In genomic region chr13:51731759-51732158, GRCh38 we compare ENCODE assay signal across 11 cellular contexts.
DNase-seq lines count a peak whose midpoint lies in the region; ATAC-seq, FAIRE-seq and TF ChIP-seq lines count a peak whose summit lies in the region.
"Had no signal": no experiment of that assay in that cellular context is flagged by ENCODE, and none has a peak within 500 bp of the region (broad histone marks: within the 10 kb centered on the region; RNA-seq: fewer than 3 reads in every experiment).

No MANE protein-coding gene starts in this region.

- peak; percentile 55 for TF ChIP-seq CTCF in AG04450 (IDR thresholded peaks at IDR 0.05; ENCODE audit: low read depth, low read length)
- TF ChIP-seq CTCF in mesothelial cell of epicardium (IDR thresholded peaks at IDR 0.05; ENCODE audit: unreplicated experiment): no peak

- CTCF ChIA-PET in AG04450 (lab: Charles Lee): interaction anchor here (0.6 to 2.7 kb wide), 6 partner anchors 11 to 287 kb away, joined by 3 to 9 read pairs (median 4); no protein-coding TSS in a partner anchor

- H3K36me3 Mint-ChIP-seq in mesothelial cell of epicardium: peaks cover 3% of the 10 kb centered on the region

- H3K4me3 Mint-ChIP-seq in mesothelial cell of epicardium: no peak overlapping the region

- H3K27ac Mint-ChIP-seq in mesothelial cell of epicardium: peak overlapping the region; percentile 36

- H3K27me3 Mint-ChIP-seq in mesothelial cell of epicardium (ENCODE audit: low read depth): no peaks in the 10 kb centered on the region

- H3K4me1 ChIP-seq in Karpas-422 (ENCODE audit: low read length): no peaks in the 10 kb centered on the region

- no peaks in the 10 kb centered on the region for H3K4me1 Mint-ChIP-seq in mesothelial cell of epicardium

- H3K36me3 ChIP-seq in Karpas-422 (ENCODE audit: insufficient read depth, low read length): no peaks in the 10 kb centered on the region

- POLR2A ChIA-PET in AG04450 (lab: Yijun Ruan, JAX): interaction anchor here (0.5 to 1.6 kb wide), 2 partner anchors 29 to 279 kb away, joined by 5 to 9 read pairs; partner anchors contain the start of gene INTS6

- H4K20me1 ChIP-seq in Karpas-422 (ENCODE audit: insufficient read depth, low read depth, low read length): no peaks in the 10 kb centered on the region

- H3K9me3 Mint-ChIP-seq in mesothelial cell of epicardium: no peaks in the 10 kb centered on the region

- ATAC-seq in HG03520 (IDR thresholded peaks at IDR 0.05; ENCODE audit: unreplicated experiment): no peak

- no peak overlapping the region for H3K9ac ChIP-seq in Karpas-422 (ENCODE audit: low read length)

- peak; percentile 90 for FAIRE-seq in endometrium (lab: Jason Lieb, UNC)

- no peaks in the 10 kb centered on the region for H3K79me2 ChIP-seq in Karpas-422 (ENCODE audit: low read length)

- DNase-seq in AG04450 (ENCODE audit: low read depth, low spot score) (no peak), Karpas-422 (peak; percentile 47), mesothelial cell of epicardium (ENCODE audit: low spot score in 2 of 2, unreplicated experiment in 2 of 2) (no peak), HuH-7.5 (ENCODE audit: low spot score) (no peak), NCI-H187 (lab: John Stamatoyannopoulos, UW) (no peak), GM19238 (ENCODE audit: insufficient read length, low spot score) (no peak)
- DNase-seq: activated gamma-delta T cell treated with Interleukin-2 at 50 U/mL for 16 hours, GDM1, KG1 had no signal

- H3K27ac ChIP-seq in AG04450 (ENCODE audit: low read depth, low read length): no peak overlapping the region
- H3K27ac ChIP-seq in Karpas-422 (ENCODE audit: low read length): no peak overlapping the region

- H3K27me3 ChIP-seq in AG04450 (ENCODE audit: control insufficient read depth, insufficient read depth, low read length): no peaks in the 10 kb centered on the region
- no peaks in the 10 kb centered on the region for H3K27me3 ChIP-seq in Karpas-422 (ENCODE audit: low read length)

- no peak overlapping the region for H3K4me2 ChIP-seq in Karpas-422 (ENCODE audit: low read depth, low read length, poor library complexity, severe bottlenecking)

- no peak overlapping the region for H3K4me3 ChIP-seq in AG04450 (ENCODE audit: low read depth, low read length)
- H3K4me3 ChIP-seq in Karpas-422 (ENCODE audit: low read length): no peak overlapping the region

- H3K9me3 ChIP-seq in AG04450 (ENCODE audit: control insufficient read depth, insufficient read depth, low read length) (no peaks in the 10 kb centered on the region), Karpas-422 (ENCODE audit: low read length) (no peaks in the 10 kb centered on the region)

- no peak overlapping the region for H2AFZ ChIP-seq in Karpas-422 (ENCODE audit: low read length)

- H3K9me2 ChIP-seq in Karpas-422 (replicated peaks; ENCODE audit: insufficient read depth, low read length): no peaks in the 10 kb centered on the region
